ENCODE assay signal across 24 cellular contexts in the genomic region with DNA sequence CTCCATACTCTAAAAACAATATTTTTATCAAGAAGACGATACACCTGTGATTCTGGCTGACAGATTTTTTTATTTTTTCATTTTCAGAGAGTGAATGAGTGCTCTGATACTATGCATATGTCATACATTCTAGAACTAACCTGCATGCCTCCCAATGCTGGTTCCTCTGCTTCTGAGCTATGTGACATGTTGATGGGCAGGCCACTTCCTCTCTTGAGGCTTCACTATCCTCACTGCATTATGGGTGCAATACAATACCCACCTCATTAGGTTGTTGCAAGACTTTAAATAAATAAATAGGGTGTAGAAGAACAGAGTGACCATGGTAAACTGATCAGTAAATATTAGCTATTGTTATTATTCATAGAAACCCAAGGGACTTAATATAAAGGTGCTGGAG.
"Had no signal": no experiment of that assay in that cellular context is flagged by ENCODE, and none has a peak within 500 bp of the region (broad histone marks: within the 10 kb centered on the region; RNA-seq: fewer than 3 reads in every experiment).

No MANE protein-coding gene starts in this region.

- H3K4me1 ChIP-seq: esophagus squamous epithelium, lower lobe of right lung, psoas muscle, sigmoid colon, stomach, thyroid gland had no signal

- H3K4me3 Mint-ChIP-seq: effector memory CD8-positive, alpha-beta T cell; naive thymus-derived CD8-positive, alpha-beta T cell; stimulated activated effector memory CD8-positive, alpha-beta T cell treated with anti-CD3 and anti-CD28 coated beads, Interleukin-12 subunit alpha, Interleukin-12 subunit beta, amount 100 ng/mL, for 72 hours had no signal

- H3K36me3 Mint-ChIP-seq: naive thymus-derived CD8-positive, alpha-beta T cell; stimulated activated effector memory CD8-positive, alpha-beta T cell treated with anti-CD3 and anti-CD28 coated beads, Interleukin-12 subunit alpha, Interleukin-12 subunit beta, amount 100 ng/mL, for 72 hours had no signal

- ATAC-seq: effector memory CD8-positive, alpha-beta T cell; left ventricle myocardium superior; lower lobe of right lung; naive thymus-derived CD8-positive, alpha-beta T cell; psoas muscle; right cardiac atrium; stimulated activated effector memory CD8-positive, alpha-beta T cell treated with anti-CD3 and anti-CD28 coated beads, Interleukin-12 subunit alpha, Interleukin-12 subunit beta, amount 100 ng/mL, for 72 hours had no signal

- H3K4me3 ChIP-seq: esophagus squamous epithelium, lower lobe of right lung, ovary, psoas muscle, sigmoid colon, stomach, thyroid gland, vagina had no signal

- H3K27ac ChIP-seq: esophagus squamous epithelium, lower lobe of right lung, ovary, psoas muscle, sigmoid colon, stomach, thyroid gland, vagina had no signal

- FAIRE-seq: endometrium, keratinocyte had no signal

- H3K27me3 ChIP-seq: esophagus squamous epithelium, ovary, sigmoid colon, stomach, thyroid gland, vagina had no signal

- H3K4me1 Mint-ChIP-seq: stimulated activated effector memory CD8-positive, alpha-beta T cell treated with anti-CD3 and anti-CD28 coated beads, Interleukin-12 subunit alpha, Interleukin-12 subunit beta, amount 100 ng/mL, for 72 hours had no signal

- DNase-seq: effector memory CD8-positive, alpha-beta T cell; erythroblast; esophagus squamous epithelium; foreskin melanocyte; head of caudate nucleus; left ventricle myocardium superior; lower lobe of right lung; naive thymus-derived CD8-positive, alpha-beta T cell; occipital lobe; ovary; posterior cingulate gyrus; psoas muscle; right cardiac atrium; sigmoid colon; stimulated activated CD4-positive, alpha-beta T cell treated with anti-CD3 and anti-CD28 coated beads, Interleukin-2, amount 100 ng/mL, for 24 hours; stimulated activated CD4-positive, alpha-beta T cell treated with anti-CD3 and anti-CD28 coated beads, Interleukin-4, amount 100 ng/mL, for 24 hours; stimulated activated naive CD4-positive, alpha-beta T cell treated with Interleukin-2 at 50 U/mL for 16 hours; stomach; thyroid gland; trophoblast cell had no signal

- H3K9me3 ChIP-seq: esophagus squamous epithelium, lower lobe of right lung, ovary, psoas muscle, sigmoid colon, stomach, thyroid gland, vagina had no signal

- H3K9me3 Mint-ChIP-seq: effector memory CD8-positive, alpha-beta T cell; naive thymus-derived CD8-positive, alpha-beta T cell; stimulated activated effector memory CD8-positive, alpha-beta T cell treated with anti-CD3 and anti-CD28 coated beads, Interleukin-12 subunit alpha, Interleukin-12 subunit beta, amount 100 ng/mL, for 72 hours had no signal

- H3K36me3 ChIP-seq: esophagus squamous epithelium, lower lobe of right lung, ovary, sigmoid colon, stomach, thyroid gland, vagina had no signal

- H3K27ac Mint-ChIP-seq: effector memory CD8-positive, alpha-beta T cell; stimulated activated effector memory CD8-positive, alpha-beta T cell treated with anti-CD3 and anti-CD28 coated beads, Interleukin-12 subunit alpha, Interleukin-12 subunit beta, amount 100 ng/mL, for 72 hours had no signal
